In genomic region chr14:99757331-99758070, GRCh38 we compare ENCODE assay signal across 9 cellular contexts. TPM values are rescaled to one million over a fixed set of nuclear protein-coding genes. Genes with fewer than 3 reads are reported as not detected.
A peak's percentile ranks its signal among the peaks of the same experiment; 100 is the strongest.
DNase-seq lines count a peak whose midpoint lies in the region; ATAC-seq and TF ChIP-seq lines count a peak whose summit lies in the region.
"Had no signal": no experiment of that assay in that cellular context is flagged by ENCODE, and none has a peak within 500 bp of the region (broad histone marks: within the 10 kb centered on the region; RNA-seq: fewer than 3 reads in every experiment).

No MANE protein-coding gene starts in this region.

- peaks cover 4% of the 10 kb centered on the region for H3K4me1 Mint-ChIP-seq in activated CD8-positive, alpha-beta T cell treated with anti-CD3 and anti-CD28 coated beads for 36 hours (ENCODE audit: low read depth)

- no TSS peak for BruUV-seq in HCT116 (replicated peaks; lab: Mats Ljungman, UMichigan)

- H3K4me2 ChIP-seq in HCT116 (ENCODE audit: low read length), result peak overlapping the region; percentile 42

- H3K9me3 ChIP-seq in HCT116 (ENCODE audit: control insufficient read depth in 1 of 2, insufficient read depth in 1 of 2, low read depth in 1 of 2, low read length in 2 of 2) (no peaks in the 10 kb centered on the region), gastroesophageal sphincter (no peaks in the 10 kb centered on the region), suprapubic skin (no peaks in the 10 kb centered on the region)

- TF ChIP-seq POLR2A in HCT116 (IDR thresholded peaks at IDR 0.05; ENCODE audit: borderline replicate concordance, extremely low read depth, insufficient read depth, insufficient read length), result no peak
- TF ChIP-seq POLR2A in gastroesophageal sphincter (IDR thresholded peaks at IDR 0.05), result no peak
- no peak for TF ChIP-seq POLR2A in suprapubic skin (IDR thresholded peaks at IDR 0.05)

- CTCF ChIA-PET in HCT116 (lab: Charles Lee), result no interaction called here
- CTCF ChIA-PET in activated CD8-positive, alpha-beta T cell treated with anti-CD3 and anti-CD28 coated beads for 36 hours (lab: Charles Lee), result no interaction called here

- POLR2A ChIA-PET in HCT116 (lab: Charles Lee), result no interaction called here
- POLR2A ChIA-PET in activated CD8-positive, alpha-beta T cell treated with anti-CD3 and anti-CD28 coated beads for 36 hours (lab: Charles Lee), result no interaction called here

- H2AFZ ChIP-seq in HCT116 (ENCODE audit: low read depth, low read length, poor library complexity, severe bottlenecking), result no peak overlapping the region

- no peaks in the 10 kb centered on the region for H3K79me2 ChIP-seq in HCT116 (ENCODE audit: insufficient read depth, low read length)

- 0 out of 2 replicates have a peak overlapping the region, but pooled peaks have one; percentile 11 for H3K9ac ChIP-seq in HCT116 (ENCODE audit: low read length)

- peaks cover 24% of the 10 kb centered on the region for H3K27me3 Mint-ChIP-seq in activated CD8-positive, alpha-beta T cell treated with anti-CD3 and anti-CD28 coated beads for 36 hours

- H3K4me3 ChIP-seq in HCT116 (replicated peaks in 1 of 2; ENCODE audit: low read depth in 1 of 2, low read length in 2 of 2), result no peak overlapping the region
- H3K4me3 ChIP-seq in gastroesophageal sphincter, result no peak overlapping the region
- no peak overlapping the region for H3K4me3 ChIP-seq in suprapubic skin

- ATAC-seq in HCT116, result no peak
- no peak for ATAC-seq in gastroesophageal sphincter
- no peak for ATAC-seq in HG02678 (IDR thresholded peaks at IDR 0.05; ENCODE audit: unreplicated experiment)
- no peak for ATAC-seq in GM18867 (IDR thresholded peaks at IDR 0.05; ENCODE audit: unreplicated experiment)
- ATAC-seq in activated CD8-positive, alpha-beta T cell treated with anti-CD3 and anti-CD28 coated beads for 36 hours, result no peak
- ATAC-seq in omental fat pad (ENCODE audit: low FRiP score), result no peak

- no peak for TF ChIP-seq CTCF in HCT116 (IDR thresholded peaks at IDR 0.05 in 2 of 3, conservative IDR thresholded peaks at IDR 0.05 in 1 of 3; ENCODE audit: borderline replicate concordance in 1 of 3, insufficient read depth in 1 of 3, low read depth in 2 of 3, low read length in 2 of 3)
- no peak for TF ChIP-seq CTCF in gastroesophageal sphincter (IDR thresholded peaks at IDR 0.05)
- TF ChIP-seq CTCF in suprapubic skin (IDR thresholded peaks at IDR 0.05), result no peak
- no peak for TF ChIP-seq CTCF in activated CD8-positive, alpha-beta T cell treated with anti-CD3 and anti-CD28 coated beads for 36 hours (IDR thresholded peaks at IDR 0.05)
- no peak for TF ChIP-seq CTCF in omental fat pad (IDR thresholded peaks at IDR 0.05)

- TF ChIP-seq RAD21 in HCT116 (IDR thresholded peaks at IDR 0.05; ENCODE audit: low read depth), result no peak

- TF ChIP-seq EP300 in gastroesophageal sphincter (IDR thresholded peaks at IDR 0.05) (no peak), suprapubic skin (IDR thresholded peaks at IDR 0.05) (no peak)

- H3K27me3 ChIP-seq in HCT116 (ENCODE audit: insufficient read depth, low read length) (no peaks in the 10 kb centered on the region; the same call in 1 of the 2 replicates), gastroesophageal sphincter (no peaks in the 10 kb centered on the region), suprapubic skin (peaks cover 5% of the 10 kb centered on the region)

- H3K4me3 Mint-ChIP-seq in activated CD8-positive, alpha-beta T cell treated with anti-CD3 and anti-CD28 coated beads for 36 hours, result no peak overlapping the region

- intact Hi-C loops in HCT116 (cut with micrococcal nuclease), result loop anchor here (5.0 kb wide), 1 partner anchor 35 kb away; the partner anchor contains the start of gene EML1
- intact Hi-C loops in activated CD8-positive, alpha-beta T cell treated with anti-CD3 and anti-CD28 coated beads for 36 hours (cut with micrococcal nuclease), result no loop called here

- RAD21 ChIA-PET in HCT116 (lab: Charles Lee; ENCODE audit: low non-redundant PET in 1 of 2, low total read pairs in 2 of 2, uncharacterized antibody in 2 of 2, unreplicated experiment in 2 of 2), result no interaction called here

- H3K36me3 ChIP-seq in HCT116 (ENCODE audit: control insufficient read depth in 1 of 2, insufficient read depth in 2 of 2, low read length in 2 of 2) (no peaks in the 10 kb centered on the region), gastroesophageal sphincter (no peaks in the 10 kb centered on the region), suprapubic skin (no peaks in the 10 kb centered on the region)

- no peaks in the 10 kb centered on the region for H3K9me3 Mint-ChIP-seq in activated CD8-positive, alpha-beta T cell treated with anti-CD3 and anti-CD28 coated beads for 36 hours

- no peaks in the 10 kb centered on the region for H3K36me3 Mint-ChIP-seq in activated CD8-positive, alpha-beta T cell treated with anti-CD3 and anti-CD28 coated beads for 36 hours (ENCODE audit: low read depth)

- DNase-seq in HCT116 (ENCODE audit: low read depth, low spot score) (peak; percentile 66), T1000 (lab: John Stamatoyannopoulos, UW) (peak; percentile 58), suprapubic skin (ENCODE audit: low spot score in 2 of 2) (no peak), omental fat pad (ENCODE audit: low spot score) (no peak)
- no peak for DNase-seq in activated CD8-positive, alpha-beta T cell treated with anti-CD3 and anti-CD28 coated beads for 36 hours
- DNase-seq: NCI-H1417 had no signal

- no peak overlapping the region for H3K27ac Mint-ChIP-seq in activated CD8-positive, alpha-beta T cell treated with anti-CD3 and anti-CD28 coated beads for 36 hours

- no peaks in the 10 kb centered on the region for H3K9me2 ChIP-seq in HCT116 (ENCODE audit: insufficient read depth)

- H3K27ac ChIP-seq in HCT116 (ENCODE audit: low read depth, low read length) (no peak overlapping the region), gastroesophageal sphincter (peak overlapping the region in 3 of 4 donors; percentile 28 to 90 (median 86)), suprapubic skin (peak overlapping the region; percentile 85)

- 57 to 60% methylated on average over 6 to 12 of the region's 12 CpGs for WGBS in gastroesophageal sphincter (ENCODE audit: low coverage in 1 of 2), 2 donors
- 59% methylated on average over 12 of the region's 12 CpGs for WGBS in suprapubic skin

- no peaks in the 10 kb centered on the region for H4K20me1 ChIP-seq in HCT116 (ENCODE audit: insufficient read depth)

- H3K4me1 ChIP-seq in HCT116 (ENCODE audit: control insufficient read depth in 1 of 2, insufficient read depth in 2 of 2, low read length in 2 of 2) (peaks cover 24 to 60% of the 10 kb centered on the region in 2 experiments), gastroesophageal sphincter (peaks cover 0 to 90% (median 51%) of the 10 kb centered on the region in 3 donors), suprapubic skin (peaks cover 63% of the 10 kb centered on the region)

TF ChIP-seq in HCT116, 20 proteins besides CTCF, POLR2A, EP300 and RAD21:
- peak; percentile 85 for TF ChIP-seq JUND (IDR thresholded peaks at IDR 0.05)
- peak; percentile 90 for TF ChIP-seq FOSL1 (IDR thresholded peaks at IDR 0.05; ENCODE audit: low read depth)
- no peak for TF ChIP-seq SIN3A (IDR thresholded peaks at IDR 0.05; ENCODE audit: low read depth)
- TF ChIP-seq ZBTB33 (IDR thresholded peaks at IDR 0.05; ENCODE audit: extremely low read depth, insufficient replicate concordance, low read length), result no peak
- no peak for TF ChIP-seq YY1 (IDR thresholded peaks at IDR 0.05; ENCODE audit: extremely low read depth, insufficient replicate concordance, low read depth, low read length)
- TF ChIP-seq EZH2 (IDR thresholded peaks at IDR 0.05), result no peak
- TF ChIP-seq CBX3 (IDR thresholded peaks at IDR 0.05; ENCODE audit: low read depth), result no peak
- peak; percentile 71; the same call in 1 of the 2 replicates for TF ChIP-seq EGR1 (IDR thresholded peaks at IDR 0.05; ENCODE audit: low read depth)
- no peak for TF ChIP-seq ELF1 (IDR thresholded peaks at IDR 0.05; ENCODE audit: borderline replicate concordance, low read depth)
- no peak for TF ChIP-seq CEBPB (IDR thresholded peaks at IDR 0.05; ENCODE audit: low read depth)
- TF ChIP-seq MAX (IDR thresholded peaks at IDR 0.05), result peak; percentile 41; the same call in 1 of the 2 replicates
- no peak for TF ChIP-seq TCF7L2 (IDR thresholded peaks at IDR 0.05; ENCODE audit: borderline replicate concordance, extremely low read depth, insufficient read depth, insufficient read length)
- no peak for TF ChIP-seq EZH2phosphoT487 (IDR thresholded peaks at IDR 0.05; ENCODE audit: borderline replicate concordance)
- TF ChIP-seq ZFX (IDR thresholded peaks at IDR 0.05), result no peak
- peak; percentile 69 for TF ChIP-seq SP1 (IDR thresholded peaks at IDR 0.05; ENCODE audit: low read depth)
TF ChIP-seq in HCT116: peak in this region for 5.

RNA-seq across cellular contexts. Expression of gene EML1, which starts 35.7 kb away (rescaled TPM):
- total RNA-seq in HCT116 (2021; ENCODE audit: unreplicated experiment) (7.4 TPM), gastroesophageal sphincter (100 to 1,000 TPM; 121 to 206 (median 136) TPM), suprapubic skin (10 to 100 TPM in 3 of 4 donors, 1 to 10 TPM in 1; 9.6 to 17.6 (median 15.4) TPM), omental fat pad (10 to 100 TPM; 33.2 to 88.0 (median 43.5) TPM)
- 3.6 and 5.2 TPM in 2 replicates for polyA plus RNA-seq in HCT116 (2012)
- under 1 TPM; 0.56 to 0.70 TPM for total RNA-seq in activated CD8-positive, alpha-beta T cell treated with anti-CD3 and anti-CD28 coated beads for 36 hours

Comparison
In these comparisons a context has a peak if more than half of its experiments do, and no peak if none do; other contexts are left out.
1. DNase-seq: peak in HCT116 (single experiment) and T1000 (single experiment); none in suprapubic skin (0 of 2), activated CD8-positive, alpha-beta T cell treated with anti-CD3 and anti-CD28 coated beads for 36 hours (single experiment) and omental fat pad (single experiment).